Comparison of ENCODE assay signal across 24 cellular contexts in genomic region chr5:141649056-141649688, GRCh38. TPM values are rescaled to one million over a fixed set of nuclear protein-coding genes. Genes with fewer than 3 reads are reported as not detected.
DNase-seq lines count a peak whose midpoint lies in the region; ATAC-seq and TF ChIP-seq lines count a peak whose summit lies in the region.
"Had no signal": no experiment of that assay in that cellular context is flagged by ENCODE, and none has a peak within 500 bp of the region (broad histone marks: within the 10 kb centered on the region; RNA-seq: fewer than 3 reads in every experiment).

No MANE protein-coding gene starts in this region.

- POLR2A ChIA-PET in Caco-2 (lab: Charles Lee) (no interaction called here), PC-9 (lab: Charles Lee; ENCODE audit: unreplicated experiment) (no interaction called here)

- no peaks in the 10 kb centered on the region for H3K27me3 Mint-ChIP-seq in activated T-cell treated with anti-CD3 and anti-CD28 coated beads, Interleukin-2, amount 50 U/mL, for 4 hours (ENCODE audit: low read depth)
- H3K27me3 Mint-ChIP-seq in Calu3 (ENCODE audit: unreplicated experiment) (no peaks in the 10 kb centered on the region), neural progenitor cell (ENCODE audit: insufficient read depth, low read depth) (peaks cover 3% of the 10 kb centered on the region), Caco-2 (ENCODE audit: insufficient read depth, unreplicated experiment) (no peaks in the 10 kb centered on the region)
- H3K27me3 Mint-ChIP-seq: activated B cell treated with CpG ODN at 0.5 μM for 24 hours; activated CD4-positive, alpha-beta memory T cell treated with anti-CD3 and anti-CD28 coated beads, Interleukin-2, amount 10 ng/mL, durations not matched to agents 7 days and 5 days had no signal

- peaks cover 36% of the 10 kb centered on the region for H3K4me1 Mint-ChIP-seq in activated T-cell treated with anti-CD3 and anti-CD28 coated beads, Interleukin-2, amount 50 U/mL, for 4 hours (ENCODE audit: low read depth)
- peaks cover 10% of the 10 kb centered on the region for H3K4me1 Mint-ChIP-seq in Calu3 (ENCODE audit: low read depth, unreplicated experiment)
- H3K4me1 Mint-ChIP-seq in neural progenitor cell, result peaks cover 10% of the 10 kb centered on the region
- peaks cover 22% of the 10 kb centered on the region for H3K4me1 Mint-ChIP-seq in Caco-2 (ENCODE audit: low read depth, unreplicated experiment)

- H3K79me2 ChIP-seq in neural progenitor cell (ENCODE audit: low read depth) (no peaks in the 10 kb centered on the region), PC-9 (ENCODE audit: low read depth) (no peaks in the 10 kb centered on the region)

- H3K9me3 ChIP-seq in body of pancreas (no peaks in the 10 kb centered on the region), neural progenitor cell (ENCODE audit: low read depth) (no peaks in the 10 kb centered on the region), Caco-2 (no peaks in the 10 kb centered on the region), PC-9 (ENCODE audit: insufficient read depth, low read depth) (no peaks in the 10 kb centered on the region)
- H3K9me3 ChIP-seq: lower lobe of right lung, neutrophil, psoas muscle had no signal

- intact Hi-C loops in Calu3 (cut with micrococcal nuclease; ENCODE audit: unreplicated experiment) (no loop called here), body of pancreas (cut with DNase I) (no loop called here), Caco-2 (cut with micrococcal nuclease; ENCODE audit: unreplicated experiment) (no loop called here), PC-9 (cut with micrococcal nuclease; ENCODE audit: unreplicated experiment) (no loop called here)

- TF ChIP-seq POLR2A in body of pancreas (IDR thresholded peaks at IDR 0.05), result no peak

- no peaks in the 10 kb centered on the region for H3K36me3 ChIP-seq in body of pancreas (replicated peaks in 1 of 2; ENCODE audit: insufficient read depth in 1 of 2, low read depth in 2 of 2)
- no peaks in the 10 kb centered on the region for H3K36me3 ChIP-seq in neural progenitor cell
- H3K36me3 ChIP-seq in Caco-2 (ENCODE audit: control insufficient read depth, insufficient read depth, low read length), result 0 out of 2 replicates have a peak, but pooled peaks cover 2% of the 10 kb centered on the region
- H3K36me3 ChIP-seq in PC-9 (ENCODE audit: low read depth), result no peaks in the 10 kb centered on the region; the same call in 1 of the 2 replicates

- no peaks in the 10 kb centered on the region for H3K9me3 Mint-ChIP-seq in activated T-cell treated with anti-CD3 and anti-CD28 coated beads, Interleukin-2, amount 50 U/mL, for 4 hours
- H3K9me3 Mint-ChIP-seq in Calu3 (ENCODE audit: low read depth, unreplicated experiment), result no peaks in the 10 kb centered on the region
- no peaks in the 10 kb centered on the region for H3K9me3 Mint-ChIP-seq in neural progenitor cell
- no peaks in the 10 kb centered on the region for H3K9me3 Mint-ChIP-seq in Caco-2 (ENCODE audit: unreplicated experiment)
- H3K9me3 Mint-ChIP-seq: activated B cell treated with CpG ODN at 0.5 μM for 24 hours; activated CD4-positive, alpha-beta memory T cell treated with anti-CD3 and anti-CD28 coated beads, Interleukin-2, amount 10 ng/mL, durations not matched to agents 7 days and 5 days had no signal

- H2AFZ ChIP-seq in neural progenitor cell (replicated peaks) (no peak overlapping the region), PC-9 (no peak overlapping the region)
- H2AFZ ChIP-seq: GM23248 had no signal

- H3K27ac ChIP-seq in body of pancreas (no peak overlapping the region), neural progenitor cell (no peak overlapping the region), PC-9 (no peak overlapping the region)
- H3K27ac ChIP-seq: GM23248, lower lobe of right lung, neutrophil, psoas muscle had no signal

- peaks cover 18% of the 10 kb centered on the region for H3K4me1 ChIP-seq in body of pancreas
- H3K4me1 ChIP-seq in neural progenitor cell, result no peaks in the 10 kb centered on the region
- peaks cover 5% of the 10 kb centered on the region for H3K4me1 ChIP-seq in Caco-2
- H3K4me1 ChIP-seq in PC-9 (replicated peaks; ENCODE audit: insufficient read depth), result peaks cover 15% of the 10 kb centered on the region
- H3K4me1 ChIP-seq: psoas muscle had no signal

- peaks cover 20% of the 10 kb centered on the region for H3K36me3 Mint-ChIP-seq in activated T-cell treated with anti-CD3 and anti-CD28 coated beads, Interleukin-2, amount 50 U/mL, for 4 hours (ENCODE audit: insufficient read depth)
- H3K36me3 Mint-ChIP-seq in Calu3 (ENCODE audit: insufficient read depth, unreplicated experiment) (peaks cover 33% of the 10 kb centered on the region), neural progenitor cell (peaks cover 2% of the 10 kb centered on the region), Caco-2 (ENCODE audit: insufficient read depth, unreplicated experiment) (peaks cover 4% of the 10 kb centered on the region)

- H3K4me3 ChIP-seq in body of pancreas (no peak overlapping the region), neural progenitor cell (no peak overlapping the region), Caco-2 (ENCODE audit: low read depth, low read length) (no peak overlapping the region), PC-9 (no peak overlapping the region)
- H3K4me3 ChIP-seq: GM23248, lower lobe of right lung, psoas muscle had no signal

- H3K4me2 ChIP-seq in neural progenitor cell (no peak overlapping the region), PC-9 (no peak overlapping the region)

- H3K4me3 Mint-ChIP-seq in activated T-cell treated with anti-CD3 and anti-CD28 coated beads, Interleukin-2, amount 50 U/mL, for 4 hours, result peak overlapping the region; percentile 62
- H3K4me3 Mint-ChIP-seq in Calu3 (ENCODE audit: low read depth, unreplicated experiment) (no peak overlapping the region), neural progenitor cell (peak overlapping the region; percentile 43), Caco-2 (ENCODE audit: unreplicated experiment) (no peak overlapping the region)

- no peaks in the 10 kb centered on the region for H3K27me3 ChIP-seq in body of pancreas
- H3K27me3 ChIP-seq in neural progenitor cell, result peaks cover 6% of the 10 kb centered on the region
- H3K27me3 ChIP-seq in Caco-2 (replicated peaks; ENCODE audit: control insufficient read depth, insufficient read depth, low read length), result no peaks in the 10 kb centered on the region
- no peaks in the 10 kb centered on the region for H3K27me3 ChIP-seq in PC-9 (ENCODE audit: insufficient read depth, low read depth)
- H3K27me3 ChIP-seq: neutrophil had no signal

- H3F3A ChIP-seq in neural progenitor cell (ENCODE audit: low read depth), result peaks cover 11% of the 10 kb centered on the region
- H3F3A ChIP-seq in PC-9 (ENCODE audit: insufficient read depth, low read depth), result peaks cover 18% of the 10 kb centered on the region

- CTCF ChIA-PET in Calu3 (lab: Charles Lee), result interaction anchor here (0.7 kb wide), 1 partner anchor 32 kb away, joined by 3 read pairs; no protein-coding TSS in a partner anchor
- CTCF ChIA-PET in Caco-2 (lab: Charles Lee), result interaction anchor here (0.6 kb wide), 1 partner anchor 16 kb away, joined by 6 read pairs; no protein-coding TSS in a partner anchor
- CTCF ChIA-PET in PC-9 (lab: Charles Lee), result interaction anchor here (0.7 kb wide), 1 partner anchor 586 kb away, joined by 10 read pairs; no protein-coding TSS in a partner anchor

- no peak for TF ChIP-seq CTCF in Calu3 (IDR thresholded peaks at IDR 0.05; ENCODE audit: unreplicated experiment)
- no peak for TF ChIP-seq CTCF in body of pancreas (IDR thresholded peaks at IDR 0.05)
- TF ChIP-seq CTCF in neural progenitor cell (IDR thresholded peaks at IDR 0.05), result no peak
- TF ChIP-seq CTCF in Caco-2 (IDR thresholded peaks at IDR 0.05; ENCODE audit: insufficient read depth in 1 of 2, low read depth in 1 of 2, low read length in 1 of 2, severe bottlenecking in 1 of 2, unreplicated experiment in 1 of 2), result no peak
- TF ChIP-seq CTCF in PC-9 (conservative IDR thresholded peaks at IDR 0.05), result no peak

- H3K27ac Mint-ChIP-seq in Calu3 (ENCODE audit: unreplicated experiment) (peak overlapping the region; percentile 9), neural progenitor cell (no peak overlapping the region), Caco-2 (ENCODE audit: unreplicated experiment) (no peak overlapping the region)

- H3K9me2 ChIP-seq in PC-9 (ENCODE audit: insufficient read depth), result no peaks in the 10 kb centered on the region

- DNase-seq in activated T-cell treated with anti-CD3 and anti-CD28 coated beads, Interleukin-2, amount 50 U/mL, for 4 hours, result no peak
- no peak for DNase-seq in activated T-cell treated with anti-CD3 and anti-CD28 coated beads, Interleukin-2, amount 50 U/mL, for 48 hours
- DNase-seq in Calu3 (no peak), body of pancreas (peak in 3 of 4 donors; percentile 26 to 31 (median 27)), neural progenitor cell (ENCODE audit: low spot score) (no peak), Caco-2 (no peak), NCI-H1417 treated with DMSO at 0.1 percent for 48 hours (lab: John Stamatoyannopoulos, UW) (no peak), PC-9 (no peak)
- DNase-seq: ACHN; activated B cell treated with CpG ODN at 0.5 μM for 24 hours; activated CD4-positive, alpha-beta memory T cell treated with anti-CD3 and anti-CD28 coated beads, Interleukin-2, amount 10 ng/mL, durations not matched to agents 7 days and 5 days; effector memory CD4-positive, alpha-beta T cell; GM23248; head of caudate nucleus; lower lobe of right lung; NCI-H1436 treated with DMSO at 0.1 percent for 48 hours; NCI-H510A treated with DMSO at 0.1 percent for 48 hours; NK-92 treated with Interleukin-12 subunit alpha and Interleukin-12 subunit beta, amount 100 ng/mL, for 24 hours; PC-3; psoas muscle; SHP77; stimulated activated CD4-positive, alpha-beta T cell treated with anti-CD3 and anti-CD28 coated beads, Interleukin-15, amount 100 ng/mL, for 24 hours; stimulated activated naive CD4-positive, alpha-beta T cell had no signal

- BruUV-seq in Calu3 (replicated peaks; lab: Mats Ljungman, UMichigan) (no TSS peak), Caco-2 (replicated peaks; lab: Mats Ljungman, UMichigan) (no TSS peak), PC-9 (replicated peaks; lab: Mats Ljungman, UMichigan) (no TSS peak)

- 90 to 93% methylated on average over 16 to 17 of the region's 17 CpGs for WGBS in body of pancreas, 2 donors

- no peaks in the 10 kb centered on the region for H4K20me1 ChIP-seq in neural progenitor cell (ENCODE audit: low read depth)
- no peaks in the 10 kb centered on the region for H4K20me1 ChIP-seq in PC-9 (ENCODE audit: insufficient read depth)

- H3K9ac ChIP-seq in neural progenitor cell, result no peak overlapping the region
- H3K9ac ChIP-seq: GM23248 had no signal

- ATAC-seq in activated T-cell treated with anti-CD3 and anti-CD28 coated beads, Interleukin-2, amount 50 U/mL, for 4 hours, result no peak
- ATAC-seq in body of pancreas, result no peak
- ATAC-seq: lower lobe of right lung, PC-3, psoas muscle had no signal

RNA-seq across cellular contexts. Expression of gene FCHSD1, which starts 2.0 kb away (rescaled TPM):
- 10 to 100 TPM; 20.5 to 29.7 (median 22.1) TPM for total RNA-seq in activated T-cell treated with anti-CD3 and anti-CD28 coated beads, Interleukin-2, amount 50 U/mL, for 4 hours
- total RNA-seq in Calu3 (2022), result 41.4 and 41.8 TPM in 2 replicates
- total RNA-seq in body of pancreas, result 10 to 100 TPM; 34.8 to 40.9 TPM
- 8.7 and 17.6 TPM in 2 replicates for total RNA-seq in neural progenitor cell (ENCODE audit: low replicate concordance)
- total RNA-seq in Caco-2 (2022), result 25.0 and 26.8 TPM in 2 replicates
- 36.4 and 36.6 TPM in 2 replicates for total RNA-seq in PC-9 (2021)

RNA-seq across cellular contexts. Expression of gene RELL2, which starts 12.4 kb away (rescaled TPM):
- 10 to 100 TPM; 25.8 to 30.4 (median 29.5) TPM for total RNA-seq in activated T-cell treated with anti-CD3 and anti-CD28 coated beads, Interleukin-2, amount 50 U/mL, for 4 hours
- 12.5 and 12.6 TPM in 2 replicates for total RNA-seq in Calu3 (2022)
- total RNA-seq in body of pancreas, result 1 to 10 TPM; 2.9 to 8.9 TPM
- 0.30 and 3.9 TPM in 2 replicates for total RNA-seq in neural progenitor cell (ENCODE audit: low replicate concordance)
- total RNA-seq in Caco-2 (2022), result 8.7 and 13.6 TPM in 2 replicates
- 3.3 and 5.0 TPM in 2 replicates for total RNA-seq in PC-9 (2021)

RNA-seq across cellular contexts. Expression of gene HDAC3, which starts 12.5 kb away (rescaled TPM):
- total RNA-seq in activated T-cell treated with anti-CD3 and anti-CD28 coated beads, Interleukin-2, amount 50 U/mL, for 4 hours, result 10 to 100 TPM; 66.1 to 73.8 (median 71.7) TPM
- total RNA-seq in Calu3 (2022) (96.3 and 102 TPM in 2 replicates), body of pancreas (10 to 100 TPM; 42.8 to 63.8 TPM), neural progenitor cell (ENCODE audit: low replicate concordance) (57.3 and 83.2 TPM in 2 replicates), Caco-2 (2022) (73.0 and 74.5 TPM in 2 replicates), PC-9 (2021) (76.0 and 87.0 TPM in 2 replicates)

RNA-seq across cellular contexts. Expression of gene DIAPH1, which starts 30.4 kb away (rescaled TPM):
- total RNA-seq in activated T-cell treated with anti-CD3 and anti-CD28 coated beads, Interleukin-2, amount 50 U/mL, for 4 hours, result 100 to 1,000 TPM; 243 to 289 (median 269) TPM
- total RNA-seq in Calu3 (2022) (176 and 219 TPM in 2 replicates), body of pancreas (10 to 100 TPM; 28.3 to 47.0 TPM), neural progenitor cell (ENCODE audit: low replicate concordance) (20.4 and 30.8 TPM in 2 replicates), Caco-2 (2022) (161 and 167 TPM in 2 replicates), PC-9 (2021) (148 and 157 TPM in 2 replicates)

RNA-seq across cellular contexts. Expression of gene ARAP3, which starts 32.9 kb away (rescaled TPM):
- 1 to 10 TPM in 2 of 3 donors, under 1 TPM in 1; 0.56 to 2.0 (median 1.1) TPM for total RNA-seq in activated T-cell treated with anti-CD3 and anti-CD28 coated beads, Interleukin-2, amount 50 U/mL, for 4 hours
- total RNA-seq in Calu3 (2022), result 17.5 and 22.8 TPM in 2 replicates
- total RNA-seq in body of pancreas, result 1 to 10 TPM; 3.9 to 4.6 TPM
- total RNA-seq in neural progenitor cell (ENCODE audit: low replicate concordance), result 7.6 and 17.0 TPM in 2 replicates
- total RNA-seq in Caco-2 (2022), result 6.3 and 7.5 TPM in 2 replicates
- total RNA-seq in PC-9 (2021), result 25.8 and 28.0 TPM in 2 replicates

Comparison
In these comparisons a context has a peak if more than half of its experiments do, and no peak if none do; other contexts are left out.
1. DNase-seq: peak in body of pancreas (3 of 4); none in activated T-cell treated with anti-CD3 and anti-CD28 coated beads, Interleukin-2, amount 50 U/mL, for 4 hours (single experiment), activated T-cell treated with anti-CD3 and anti-CD28 coated beads, Interleukin-2, amount 50 U/mL, for 48 hours (0 of 2), Calu3 (single experiment), neural progenitor cell (single experiment), Caco-2 (0 of 2), NCI-H1417 treated with DMSO at 0.1 percent for 48 hours (single experiment) and PC-9 (0 of 2).
2. H3K4me3 Mint-ChIP-seq: peak in activated T-cell treated with anti-CD3 and anti-CD28 coated beads, Interleukin-2, amount 50 U/mL, for 4 hours (single experiment) and neural progenitor cell (single experiment); none in Calu3 (single experiment) and Caco-2 (single experiment).